ENCODE assay signal across 3 cellular contexts in genomic region chr11:125356736-125357292, GRCh38.
TF ChIP-seq lines count a peak whose summit lies in the region.

No MANE protein-coding gene starts in this region.

TF ChIP-seq in HEK293, 187 proteins besides CTCF, POLR2A, EP300 and RAD21:
- TF ChIP-seq ZIC2 (tag by site-specific recombination; IDR thresholded peaks at IDR 0.05) (peak; percentile 43), ZNF514 (tag by site-specific recombination; IDR thresholded peaks at IDR 0.05) (no peak), ZNF140 (tag by site-specific recombination; IDR thresholded peaks at IDR 0.05) (no peak)

TF ChIP-seq in GM12878, 131 proteins besides CTCF, POLR2A, EP300 and RAD21:
- TF ChIP-seq CBX5 (IDR thresholded peaks at IDR 0.05; ENCODE audit: low read depth) (no peak), NR2F1 (conservative IDR thresholded peaks at IDR 0.05) (peak; percentile 69), RCOR1 (conservative IDR thresholded peaks at IDR 0.05; ENCODE audit: low read depth, low read length) (no peak), GATAD2B (conservative IDR thresholded peaks at IDR 0.05; ENCODE audit: low read depth) (no peak), MEF2B (IDR thresholded peaks at IDR 0.05; ENCODE audit: partially characterized antibody, poor library complexity, severe bottlenecking) (peak; percentile 80), IRF5 (IDR thresholded peaks at IDR 0.05; ENCODE audit: borderline replicate concordance) (no peak)
- TF ChIP-seq, protein P1, sequence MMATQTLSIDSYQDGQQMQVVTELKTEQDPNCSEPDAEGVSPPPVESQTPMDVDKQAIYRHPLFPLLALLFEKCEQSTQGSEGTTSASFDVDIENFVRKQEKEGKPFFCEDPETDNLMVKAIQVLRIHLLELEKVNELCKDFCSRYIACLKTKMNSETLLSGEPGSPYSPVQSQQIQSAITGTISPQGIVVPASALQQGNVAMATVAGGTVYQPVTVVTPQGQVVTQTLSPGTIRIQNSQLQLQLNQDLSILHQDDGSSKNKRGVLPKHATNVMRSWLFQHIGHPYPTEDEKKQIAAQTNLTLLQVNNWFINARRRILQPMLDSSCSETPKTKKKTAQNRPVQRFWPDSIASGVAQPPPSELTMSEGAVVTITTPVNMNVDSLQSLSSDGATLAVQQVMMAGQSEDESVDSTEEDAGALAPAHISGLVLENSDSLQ (IDR thresholded peaks at IDR 0.05) = 0 out of 2 replicates have a peak, but pooled peaks have one; percentile 30

TF ChIP-seq in SK-N-SH, 30 proteins besides CTCF, POLR2A, EP300 and RAD21:
- no peak for TF ChIP-seq JUND (IDR thresholded peaks at IDR 0.05)
- no peak for TF ChIP-seq NRF1 (IDR thresholded peaks at IDR 0.05; ENCODE audit: low read depth, low read length)
- no peak for TF ChIP-seq YY1 (IDR thresholded peaks at IDR 0.05; ENCODE audit: low read depth)
- no peak for TF ChIP-seq NFIC (IDR thresholded peaks at IDR 0.05; ENCODE audit: borderline replicate concordance)
- no peak for TF ChIP-seq GATA2 (CRISPR knock-in tag; IDR thresholded peaks at IDR 0.05)
- no peak for TF ChIP-seq REST (IDR thresholded peaks at IDR 0.05; ENCODE audit: low read depth, low read length)
- TF ChIP-seq FOXJ3 (CRISPR knock-in tag; IDR thresholded peaks at IDR 0.05) = no peak
- TF ChIP-seq, protein P2, sequence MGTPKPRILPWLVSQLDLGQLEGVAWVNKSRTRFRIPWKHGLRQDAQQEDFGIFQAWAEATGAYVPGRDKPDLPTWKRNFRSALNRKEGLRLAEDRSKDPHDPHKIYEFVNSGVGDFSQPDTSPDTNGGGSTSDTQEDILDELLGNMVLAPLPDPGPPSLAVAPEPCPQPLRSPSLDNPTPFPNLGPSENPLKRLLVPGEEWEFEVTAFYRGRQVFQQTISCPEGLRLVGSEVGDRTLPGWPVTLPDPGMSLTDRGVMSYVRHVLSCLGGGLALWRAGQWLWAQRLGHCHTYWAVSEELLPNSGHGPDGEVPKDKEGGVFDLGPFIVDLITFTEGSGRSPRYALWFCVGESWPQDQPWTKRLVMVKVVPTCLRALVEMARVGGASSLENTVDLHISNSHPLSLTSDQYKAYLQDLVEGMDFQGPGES (IDR thresholded peaks at IDR 0.05; ENCODE audit: low read depth, low read length) = no peak
- TF ChIP-seq ELF1 (IDR thresholded peaks at IDR 0.05) = no peak
- no peak for TF ChIP-seq FOSL2 (IDR thresholded peaks at IDR 0.05; ENCODE audit: borderline replicate concordance, low read depth)
- TF ChIP-seq GABPA (IDR thresholded peaks at IDR 0.05; ENCODE audit: low read depth) = no peak
- no peak for TF ChIP-seq POLR2AphosphoS5 (IDR thresholded peaks at IDR 0.05; ENCODE audit: low read depth, low read length)
- no peak for TF ChIP-seq TAF1 (IDR thresholded peaks at IDR 0.05; ENCODE audit: borderline replicate concordance, low read depth, low read length)
- no peak for TF ChIP-seq USF1 (IDR thresholded peaks at IDR 0.05; ENCODE audit: borderline replicate concordance, low read depth)
- TF ChIP-seq, protein P3, sequence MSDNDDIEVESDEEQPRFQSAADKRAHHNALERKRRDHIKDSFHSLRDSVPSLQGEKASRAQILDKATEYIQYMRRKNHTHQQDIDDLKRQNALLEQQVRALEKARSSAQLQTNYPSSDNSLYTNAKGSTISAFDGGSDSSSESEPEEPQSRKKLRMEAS (IDR thresholded peaks at IDR 0.05; ENCODE audit: low read depth) = no peak
- no peak for TF ChIP-seq RFX5 (IDR thresholded peaks at IDR 0.05; ENCODE audit: low read length)
- TF ChIP-seq PBX3 (IDR thresholded peaks at IDR 0.05) = no peak
- TF ChIP-seq TEAD4 (IDR thresholded peaks at IDR 0.05; ENCODE audit: borderline replicate concordance, insufficient read depth) = no peak
- TF ChIP-seq RCOR1 (IDR thresholded peaks at IDR 0.05; ENCODE audit: low read length) = no peak
